ENCODE assay signal across 25 cellular contexts in genomic region chr18:13296868-13297574, GRCh38.
DNase-seq lines count a peak whose midpoint lies in the region; ATAC-seq and TF ChIP-seq lines count a peak whose summit lies in the region.
"Had no signal": no experiment of that assay in that cellular context is flagged by ENCODE, and none has a peak within 500 bp of the region (broad histone marks: within the 10 kb centered on the region; RNA-seq: fewer than 3 reads in every experiment).

No MANE protein-coding gene starts in this region.

- TF ChIP-seq CTCF in activated CD8-positive, alpha-beta T cell treated with anti-CD3 and anti-CD28 coated beads for 36 hours (IDR thresholded peaks at IDR 0.05), result no peak
- TF ChIP-seq CTCF in endodermal cell (conservative IDR thresholded peaks at IDR 0.05), result no peak
- TF ChIP-seq CTCF in progenitor cell of endocrine pancreas (IDR thresholded peaks at IDR 0.05; ENCODE audit: unreplicated experiment), result no peak
- no peak for TF ChIP-seq CTCF in lower lobe of right lung (IDR thresholded peaks at IDR 0.05)

- H3K36me3 Mint-ChIP-seq in activated CD8-positive, alpha-beta T cell treated with anti-CD3 and anti-CD28 coated beads, Interleukin-2, amount 10 ng/mL, durations not matched to agents 7 days and 5 days (ENCODE audit: low read depth), result peaks cover 1% of the 10 kb centered on the region
- H3K36me3 Mint-ChIP-seq in activated CD8-positive, alpha-beta T cell treated with anti-CD3 and anti-CD28 coated beads for 36 hours (ENCODE audit: low read depth), result peaks cover 2% of the 10 kb centered on the region
- no peaks in the 10 kb centered on the region for H3K36me3 Mint-ChIP-seq in endodermal cell (ENCODE audit: low read depth)
- no peaks in the 10 kb centered on the region for H3K36me3 Mint-ChIP-seq in progenitor cell of endocrine pancreas (ENCODE audit: insufficient read depth)
- H3K36me3 Mint-ChIP-seq: CD14-positive monocyte had no signal

- peak overlapping the region; percentile 50 for H3K27ac Mint-ChIP-seq in activated CD8-positive, alpha-beta T cell treated with anti-CD3 and anti-CD28 coated beads, Interleukin-2, amount 10 ng/mL, durations not matched to agents 7 days and 5 days
- H3K27ac Mint-ChIP-seq in activated CD8-positive, alpha-beta T cell treated with anti-CD3 and anti-CD28 coated beads for 36 hours, result no peak overlapping the region
- peak overlapping the region in 1 of 2 donors; percentile 74 for H3K27ac Mint-ChIP-seq in stimulated activated naive CD8-positive, alpha-beta T cell treated with anti-CD3 and anti-CD28 coated beads, Interleukin-15, amount 100 ng/mL, for 72 hours
- H3K27ac Mint-ChIP-seq in endodermal cell, result peak overlapping the region; percentile 55
- H3K27ac Mint-ChIP-seq in progenitor cell of endocrine pancreas, result peak overlapping the region; percentile 11
- H3K27ac Mint-ChIP-seq: B cell had no signal

- WGBS in endodermal cell (ENCODE audit: insufficient coverage in 1 of 2, insufficient read length in 1 of 2), 2 experiments, result 89 to 95% methylated on average over 14 to 15 of the region's 15 CpGs

- peaks cover under 1% of the 10 kb centered on the region for H3K27me3 Mint-ChIP-seq in activated CD8-positive, alpha-beta T cell treated with anti-CD3 and anti-CD28 coated beads, Interleukin-2, amount 10 ng/mL, durations not matched to agents 7 days and 5 days (ENCODE audit: low read depth)
- H3K27me3 Mint-ChIP-seq in activated CD8-positive, alpha-beta T cell treated with anti-CD3 and anti-CD28 coated beads for 36 hours, result no peaks in the 10 kb centered on the region
- H3K27me3 Mint-ChIP-seq in stimulated activated naive CD8-positive, alpha-beta T cell treated with anti-CD3 and anti-CD28 coated beads, Interleukin-15, amount 100 ng/mL, for 72 hours, result no peaks in the 10 kb centered on the region
- no peaks in the 10 kb centered on the region for H3K27me3 Mint-ChIP-seq in endodermal cell (ENCODE audit: insufficient read depth)
- H3K27me3 Mint-ChIP-seq in progenitor cell of endocrine pancreas, result peaks cover 10% of the 10 kb centered on the region

- no peak for ATAC-seq in activated CD8-positive, alpha-beta T cell treated with anti-CD3 and anti-CD28 coated beads, Interleukin-2, amount 10 ng/mL, durations not matched to agents 7 days and 5 days
- no peak for ATAC-seq in activated CD8-positive, alpha-beta T cell treated with anti-CD3 and anti-CD28 coated beads for 36 hours
- no peak for ATAC-seq in stimulated activated naive CD8-positive, alpha-beta T cell treated with anti-CD3 and anti-CD28 coated beads, Interleukin-15, amount 100 ng/mL, for 72 hours
- ATAC-seq in stimulated activated naive CD8-positive, alpha-beta T cell treated with anti-CD3 and anti-CD28 coated beads, Interleukin-15, Interleukin-2, amounts not matched to agents 100 U/mL and 50 U/mL, for 24 hours, result no peak
- no peak for ATAC-seq in lower lobe of right lung
- ATAC-seq: K562, PC-3 had no signal

- peaks cover 32% of the 10 kb centered on the region for H3K4me1 Mint-ChIP-seq in activated CD8-positive, alpha-beta T cell treated with anti-CD3 and anti-CD28 coated beads, Interleukin-2, amount 10 ng/mL, durations not matched to agents 7 days and 5 days (ENCODE audit: low read depth)
- peaks cover 48% of the 10 kb centered on the region for H3K4me1 Mint-ChIP-seq in activated CD8-positive, alpha-beta T cell treated with anti-CD3 and anti-CD28 coated beads for 36 hours (ENCODE audit: low read depth)
- peaks cover 50% of the 10 kb centered on the region for H3K4me1 Mint-ChIP-seq in stimulated activated naive CD8-positive, alpha-beta T cell treated with anti-CD3 and anti-CD28 coated beads, Interleukin-15, amount 100 ng/mL, for 72 hours
- peaks cover 5% of the 10 kb centered on the region for H3K4me1 Mint-ChIP-seq in endodermal cell
- H3K4me1 Mint-ChIP-seq in progenitor cell of endocrine pancreas (ENCODE audit: low read depth), result no peaks in the 10 kb centered on the region
- H3K4me1 Mint-ChIP-seq: B cell had no signal

- no peaks in the 10 kb centered on the region for H3K4me1 ChIP-seq in endodermal cell (ENCODE audit: control insufficient read depth, insufficient read depth, low read length)
- no peaks in the 10 kb centered on the region for H3K4me1 ChIP-seq in lower lobe of right lung
- H3K4me1 ChIP-seq: SJSA1 had no signal

- H3K9me3 Mint-ChIP-seq in activated CD8-positive, alpha-beta T cell treated with anti-CD3 and anti-CD28 coated beads, Interleukin-2, amount 10 ng/mL, durations not matched to agents 7 days and 5 days (ENCODE audit: insufficient read depth), result no peaks in the 10 kb centered on the region
- no peaks in the 10 kb centered on the region for H3K9me3 Mint-ChIP-seq in activated CD8-positive, alpha-beta T cell treated with anti-CD3 and anti-CD28 coated beads for 36 hours
- no peaks in the 10 kb centered on the region for H3K9me3 Mint-ChIP-seq in stimulated activated naive CD8-positive, alpha-beta T cell treated with anti-CD3 and anti-CD28 coated beads, Interleukin-15, amount 100 ng/mL, for 72 hours
- H3K9me3 Mint-ChIP-seq in endodermal cell (no peaks in the 10 kb centered on the region), progenitor cell of endocrine pancreas (ENCODE audit: low read depth) (no peaks in the 10 kb centered on the region)

- POLR2A ChIA-PET in activated CD8-positive, alpha-beta T cell treated with anti-CD3 and anti-CD28 coated beads, Interleukin-2, amount 10 ng/mL, durations not matched to agents 7 days and 5 days (lab: Charles Lee), result interaction anchor here (0.9 kb wide), 1 partner anchor 14 kb away, joined by 3 read pairs; no protein-coding TSS in a partner anchor
- POLR2A ChIA-PET in activated CD8-positive, alpha-beta T cell treated with anti-CD3 and anti-CD28 coated beads for 36 hours (lab: Charles Lee), result interaction anchor here (0.8 to 1.1 kb wide), 2 partner anchors 13 to 35 kb away, joined by 3 read pairs; no protein-coding TSS in a partner anchor

- CTCF ChIA-PET in activated CD8-positive, alpha-beta T cell treated with anti-CD3 and anti-CD28 coated beads, Interleukin-2, amount 10 ng/mL, durations not matched to agents 7 days and 5 days (lab: Charles Lee), result no interaction called here
- CTCF ChIA-PET in activated CD8-positive, alpha-beta T cell treated with anti-CD3 and anti-CD28 coated beads for 36 hours (lab: Charles Lee), result interaction anchor here (1.0 kb wide), 1 partner anchor 16 kb away, joined by 3 read pairs; no protein-coding TSS in a partner anchor

- intact Hi-C loops in activated CD8-positive, alpha-beta T cell treated with anti-CD3 and anti-CD28 coated beads for 36 hours (cut with micrococcal nuclease), result no loop called here
- intact Hi-C loops in lower lobe of right lung (cut with DNase I), result no loop called here

- H3K9me3 ChIP-seq in endodermal cell (ENCODE audit: control insufficient read depth, low read length), result no peaks in the 10 kb centered on the region
- H3K9me3 ChIP-seq in lower lobe of right lung, result no peaks in the 10 kb centered on the region
- H3K9me3 ChIP-seq: MG63, SJSA1 had no signal

- H3K36me3 ChIP-seq in endodermal cell (ENCODE audit: control insufficient read depth, insufficient read depth, low read length), result no peaks in the 10 kb centered on the region
- no peaks in the 10 kb centered on the region for H3K36me3 ChIP-seq in lower lobe of right lung
- H3K36me3 ChIP-seq: MG63, SJSA1 had no signal

- H3K4me3 Mint-ChIP-seq in activated CD8-positive, alpha-beta T cell treated with anti-CD3 and anti-CD28 coated beads, Interleukin-2, amount 10 ng/mL, durations not matched to agents 7 days and 5 days, result no peak overlapping the region
- H3K4me3 Mint-ChIP-seq in activated CD8-positive, alpha-beta T cell treated with anti-CD3 and anti-CD28 coated beads for 36 hours, result no peak overlapping the region
- peak overlapping the region; percentile 8 to 35 for H3K4me3 Mint-ChIP-seq in stimulated activated naive CD8-positive, alpha-beta T cell treated with anti-CD3 and anti-CD28 coated beads, Interleukin-15, amount 100 ng/mL, for 72 hours
- H3K4me3 Mint-ChIP-seq in endodermal cell, result no peak overlapping the region
- no peak overlapping the region for H3K4me3 Mint-ChIP-seq in progenitor cell of endocrine pancreas (ENCODE audit: low read depth)
- H3K4me3 Mint-ChIP-seq: B cell, CD14-positive monocyte had no signal

- no peak overlapping the region for H3K4me3 ChIP-seq in endodermal cell (ENCODE audit: low read length)
- no peak overlapping the region for H3K4me3 ChIP-seq in lower lobe of right lung
- H3K4me3 ChIP-seq: GM23248, K562, MG63, SJSA1 had no signal

- no peak overlapping the region for H3K9ac ChIP-seq in endodermal cell (ENCODE audit: extremely low read depth, low read length, poor library complexity, severe bottlenecking)
- H3K9ac ChIP-seq: GM23248 had no signal

- no peak overlapping the region for H3K27ac ChIP-seq in endodermal cell (ENCODE audit: low read depth, low read length)
- no peak overlapping the region for H3K27ac ChIP-seq in lower lobe of right lung
- H3K27ac ChIP-seq: 22Rv1, GM23248, SJSA1 had no signal

- no peak for DNase-seq in activated CD8-positive, alpha-beta T cell treated with anti-CD3 and anti-CD28 coated beads, Interleukin-2, amount 10 ng/mL, durations not matched to agents 7 days and 5 days
- no peak for DNase-seq in activated CD8-positive, alpha-beta T cell treated with anti-CD3 and anti-CD28 coated beads for 36 hours
- no peak for DNase-seq in stimulated activated naive CD8-positive, alpha-beta T cell treated with anti-CD3 and anti-CD28 coated beads, Interleukin-15, amount 100 ng/mL, for 72 hours
- no peak for DNase-seq in stimulated activated naive CD8-positive, alpha-beta T cell treated with anti-CD3 and anti-CD28 coated beads, Interleukin-15, Interleukin-2, amounts not matched to agents 100 U/mL and 50 U/mL, for 24 hours
- DNase-seq in endodermal cell (peak; percentile 14), progenitor cell of endocrine pancreas (ENCODE audit: low spot score, unreplicated experiment) (no peak), lower lobe of right lung (no peak)
- DNase-seq in activated CD8-positive, alpha-beta memory T cell treated with anti-CD3 and anti-CD28 coated beads for 24 hours, result no peak
- DNase-seq: COR-L47, GM23248, H7, MG63, NCI-H1105 treated with DMSO at 0.1 percent for 48 hours, NCI-H146, NCI-H1930, NCI-H2107, NCI-H524, NCI-H774, PC-3, Right ventricle myocardium superior had no signal

- H3K27me3 ChIP-seq in endodermal cell (ENCODE audit: control insufficient read depth, insufficient read depth, low read length, poor library complexity, severe bottlenecking) (no peaks in the 10 kb centered on the region), lower lobe of right lung (ENCODE audit: low read depth) (no peaks in the 10 kb centered on the region)
- H3K27me3 ChIP-seq: MG63, SJSA1 had no signal

Comparison
In these comparisons a context has a peak if more than half of its experiments do, and no peak if none do; other contexts are left out.
1. H3K4me3 Mint-ChIP-seq: peak in stimulated activated naive CD8-positive, alpha-beta T cell treated with anti-CD3 and anti-CD28 coated beads, Interleukin-15, amount 100 ng/mL, for 72 hours (2 of 2); none in activated CD8-positive, alpha-beta T cell treated with anti-CD3 and anti-CD28 coated beads, Interleukin-2, amount 10 ng/mL, durations not matched to agents 7 days and 5 days (single experiment), activated CD8-positive, alpha-beta T cell treated with anti-CD3 and anti-CD28 coated beads for 36 hours (single experiment), endodermal cell (single experiment) and progenitor cell of endocrine pancreas (single experiment).